10 cellular contexts compared by ENCODE assay signal in the genomic region with DNA sequence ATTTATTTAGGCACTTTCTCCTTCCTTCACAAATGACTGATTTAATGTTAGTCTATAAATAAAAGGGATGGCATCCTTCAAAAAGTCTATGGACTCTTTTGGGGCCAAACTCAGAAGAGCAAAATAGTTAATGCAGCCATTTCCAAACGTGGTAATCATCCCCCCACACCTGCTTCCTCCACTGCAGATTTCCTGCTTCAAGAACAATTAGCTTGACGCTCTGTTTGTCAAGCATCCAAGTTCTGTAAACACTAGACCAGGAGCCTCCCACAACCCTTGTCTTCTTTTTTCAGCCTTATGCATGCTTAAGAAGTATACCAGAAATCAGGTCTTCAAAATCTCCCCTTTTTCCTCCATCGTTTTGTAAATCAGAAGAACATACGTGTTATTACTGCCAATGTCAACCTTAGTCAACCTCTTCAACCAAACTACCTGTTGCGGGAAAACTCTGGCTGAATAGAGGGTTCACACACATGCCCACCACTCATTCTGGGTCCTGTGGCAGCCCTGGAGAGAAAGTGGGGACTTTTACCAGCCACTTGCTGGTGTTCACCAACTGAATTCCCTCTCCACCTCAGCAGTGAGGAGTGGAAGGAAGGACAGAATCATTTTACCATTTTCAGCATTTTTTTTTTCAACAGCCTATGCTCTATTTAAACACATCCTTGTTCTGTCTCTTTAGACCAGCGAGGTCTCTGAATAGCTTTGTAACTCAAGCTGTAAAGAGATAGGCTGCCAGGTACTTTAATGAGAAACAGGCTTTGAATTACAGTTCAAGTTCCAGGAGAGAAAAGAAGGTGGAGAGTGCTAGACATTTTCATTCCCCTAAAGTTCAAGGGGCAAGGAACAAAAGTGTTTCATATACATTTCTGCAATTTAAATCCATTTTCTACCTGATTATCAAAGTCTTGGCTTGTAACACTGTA. TPM values are rescaled to one million over a fixed set of nuclear protein-coding genes. Genes with fewer than 3 reads are reported as not detected.
A peak's percentile ranks its signal among the peaks of the same experiment; 100 is the strongest.
DNase-seq lines count a peak whose midpoint lies in the region; ATAC-seq and TF ChIP-seq lines count a peak whose summit lies in the region.
"Had no signal": no experiment of that assay in that cellular context is flagged by ENCODE, and none has a peak within 500 bp of the region (broad histone marks: within the 10 kb centered on the region; RNA-seq: fewer than 3 reads in every experiment).

No MANE protein-coding gene starts in this region.

- peaks cover 43% of the 10 kb centered on the region for H3K36me3 Mint-ChIP-seq in MCF 10A (ENCODE audit: insufficient read depth, unreplicated experiment)

- H3K4me3 ChIP-seq in breast epithelium, result no peak overlapping the region
- no peak overlapping the region for H3K4me3 ChIP-seq in mesodermal cell (ENCODE audit: extremely low read depth, insufficient read depth, low read length, poor library complexity, severe bottlenecking)
- no peak overlapping the region for H3K4me3 ChIP-seq in vagina
- H3K4me3 ChIP-seq in body of pancreas, result no peak overlapping the region

- DNase-seq in breast epithelium (ENCODE audit: low spot score in 2 of 2), result no peak
- DNase-seq in MCF 10A (ENCODE audit: unreplicated experiment), result no peak
- no peak for DNase-seq in caudate nucleus (lab: John Stamatoyannopoulos, UW)
- no peak for DNase-seq in vagina (ENCODE audit: extremely low spot score in 2 of 2)
- no peak for DNase-seq in AG08395 (ENCODE audit: low spot score)
- no peak for DNase-seq in amygdala (lab: John Stamatoyannopoulos, UW)
- DNase-seq in body of pancreas, result no peak
- DNase-seq: effector CD4-positive, alpha-beta T cell; IMR-90 had no signal

- H3K27ac ChIP-seq in breast epithelium, result peak overlapping the region; percentile 30 to 68
- H3K27ac ChIP-seq in caudate nucleus (ENCODE audit: low read depth, low read length), result peak overlapping the region; percentile 30
- peak overlapping the region; percentile 76 for H3K27ac ChIP-seq in mesodermal cell (ENCODE audit: low read depth, low read length, severe bottlenecking)
- H3K27ac ChIP-seq in vagina, result peak overlapping the region; percentile 55
- H3K27ac ChIP-seq in body of pancreas, result peak overlapping the region in 1 of 4 donors; percentile 39

- no peaks in the 10 kb centered on the region for H3K27me3 Mint-ChIP-seq in MCF 10A (ENCODE audit: insufficient read depth, unreplicated experiment)

- H3K27ac Mint-ChIP-seq in MCF 10A (ENCODE audit: low read depth, unreplicated experiment), result no peak overlapping the region

- H3K36me3 ChIP-seq in breast epithelium (no peaks in the 10 kb centered on the region), mesodermal cell (ENCODE audit: control insufficient read depth, insufficient read depth, low read length) (peaks cover 56% of the 10 kb centered on the region), vagina (peaks cover 0 to 19% of the 10 kb centered on the region in 2 donors), body of pancreas (replicated peaks in 1 of 2; ENCODE audit: insufficient read depth in 1 of 2, low read depth in 2 of 2) (no peaks in the 10 kb centered on the region)

- whole genome bisulfite sequencing in mesodermal cell (ENCODE audit: insufficient coverage in 2 of 2), 2 experiments, result 77 to 94% methylated on average over 4 of the region's 6 CpGs
- WGBS in body of pancreas, 2 donors, result 46% methylated on average over 6 of the region's 6 CpGs

- POLR2A ChIA-PET in MCF 10A (lab: Yijun Ruan, JAX), result interaction anchor here (0.6 to 1.9 kb wide), 3 partner anchors 8 to 35 kb away, joined by 4 read pairs; no protein-coding TSS in a partner anchor

- TF ChIP-seq POLR2A in breast epithelium (IDR thresholded peaks at IDR 0.05) (no peak), vagina (IDR thresholded peaks at IDR 0.05) (no peak), body of pancreas (IDR thresholded peaks at IDR 0.05) (no peak)

- ATAC-seq in body of pancreas, result no peak

- H3K4me1 ChIP-seq in breast epithelium (no peaks in the 10 kb centered on the region), mesodermal cell (ENCODE audit: control insufficient read depth, insufficient read depth, low read length, poor library complexity, severe bottlenecking) (peaks cover 29% of the 10 kb centered on the region), vagina (peaks cover 25% of the 10 kb centered on the region), body of pancreas (no peaks in the 10 kb centered on the region)

- TF ChIP-seq CTCF in breast epithelium (IDR thresholded peaks at IDR 0.05) (no peak), MCF 10A (IDR thresholded peaks at IDR 0.05; ENCODE audit: unreplicated experiment) (no peak), vagina (IDR thresholded peaks at IDR 0.05) (no peak), body of pancreas (IDR thresholded peaks at IDR 0.05) (no peak)

- H3K4me1 Mint-ChIP-seq in MCF 10A (ENCODE audit: insufficient read depth, unreplicated experiment), result peaks cover 30% of the 10 kb centered on the region

- no peak overlapping the region for H3K4me3 Mint-ChIP-seq in MCF 10A (ENCODE audit: unreplicated experiment)

- intact Hi-C loops in breast epithelium (cut with DNase I; ENCODE audit: low total_unique reads), result no loop called here
- intact Hi-C loops in MCF 10A (cut with micrococcal nuclease), result no loop called here
- intact Hi-C loops in vagina (cut with DNase I), result no loop called here
- intact Hi-C loops in body of pancreas (cut with DNase I), result no loop called here

- H3K27me3 ChIP-seq in breast epithelium (no peaks in the 10 kb centered on the region), vagina (no peaks in the 10 kb centered on the region), body of pancreas (no peaks in the 10 kb centered on the region)

- no peaks in the 10 kb centered on the region for H3K9me3 Mint-ChIP-seq in MCF 10A (ENCODE audit: unreplicated experiment)

- CTCF ChIA-PET in MCF 10A (lab: Yijun Ruan, JAX), result no interaction called here

- no peaks in the 10 kb centered on the region for H3K9me3 ChIP-seq in breast epithelium
- H3K9me3 ChIP-seq in mesodermal cell (ENCODE audit: control insufficient read depth, low read length), result no peaks in the 10 kb centered on the region
- H3K9me3 ChIP-seq in vagina, result no peaks in the 10 kb centered on the region
- H3K9me3 ChIP-seq in body of pancreas, result no peaks in the 10 kb centered on the region

- BruUV-seq in MCF 10A (replicated peaks; lab: Mats Ljungman, UMichigan), result no TSS peak

RNA-seq across cellular contexts. Expression of a gene that starts 39.1 kb away (rescaled TPM):
- total RNA-seq in breast epithelium (10 to 100 TPM in 2 of 3 donors, 1 to 10 TPM in 1; 9.4 to 15.7 (median 15.2) TPM), MCF 10A (2022) (40.4 and 45.7 TPM in 2 replicates), vagina (17.9 TPM), body of pancreas (1 to 10 TPM; 4.6 to 6.7 TPM)
- 120 TPM for polyA plus RNA-seq in mesodermal cell (2013, experiment 1 of 2)
- polyA plus RNA-seq in mesodermal cell (2013, experiment 2 of 2), result 102 TPM
